In the genomic region with DNA sequence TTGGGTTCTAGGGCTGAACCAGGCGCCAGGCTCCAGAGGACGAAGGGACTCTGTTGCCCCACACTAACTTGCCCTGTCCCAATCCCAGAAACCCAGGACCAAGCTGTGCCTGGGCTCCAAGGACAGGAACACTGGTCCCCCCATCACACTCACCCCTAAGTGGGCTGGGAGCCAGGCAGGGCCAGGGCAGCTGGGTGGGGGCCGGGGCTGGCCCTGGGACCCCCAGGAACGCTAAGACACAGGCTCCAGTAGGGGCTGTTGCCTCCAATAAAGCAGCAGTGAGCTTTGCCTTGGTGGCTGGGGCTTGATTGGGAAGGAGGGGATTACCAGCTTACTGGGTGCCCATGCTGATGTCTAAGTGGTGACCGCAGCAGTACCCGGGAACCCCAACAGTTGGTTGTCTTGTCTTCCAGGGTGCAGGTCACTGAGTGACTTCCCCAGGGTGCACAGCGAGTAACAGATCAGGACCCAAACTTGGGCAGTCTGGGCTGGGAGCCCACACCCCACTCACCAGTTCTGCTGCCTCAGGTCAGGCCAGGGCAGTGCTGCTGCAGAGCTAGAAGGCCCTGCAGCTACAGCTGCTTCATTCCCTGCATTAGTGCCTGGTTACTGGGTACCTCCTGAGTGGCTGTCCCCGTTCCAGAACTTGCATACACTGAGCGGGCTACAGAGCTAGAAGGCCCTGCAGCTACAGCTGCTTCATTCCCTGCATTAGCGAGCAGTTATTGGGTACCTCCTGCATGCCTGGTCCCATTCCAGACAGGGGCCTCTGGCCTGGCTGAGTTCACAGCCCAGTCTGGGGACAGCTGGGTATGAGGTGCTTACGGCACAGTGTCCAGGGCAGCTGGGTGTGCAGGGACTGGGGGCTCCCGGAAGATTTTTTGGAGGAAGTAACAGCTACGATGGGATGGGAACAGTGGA, we compare ENCODE assay signal across 12 cellular contexts. TPM values are rescaled to one million over a fixed set of nuclear protein-coding genes. Genes with fewer than 3 reads are reported as not detected.
DNase-seq lines count a peak whose midpoint lies in the region; FAIRE-seq and TF ChIP-seq lines count a peak whose summit lies in the region.
"Had no signal": no experiment of that assay in that cellular context is flagged by ENCODE, and none has a peak within 500 bp of the region (broad histone marks: within the 10 kb centered on the region; RNA-seq: fewer than 3 reads in every experiment).

No MANE protein-coding gene starts in this region.

- H3K27ac Mint-ChIP-seq in glutamatergic neuron (ENCODE audit: unreplicated experiment) = no peak overlapping the region

- no peaks in the 10 kb centered on the region for H3K36me3 ChIP-seq in ovary

- no peak overlapping the region for H3K27ac ChIP-seq in ovary

- 82 to 86% (median 85%) methylated on average over 11 to 13 of the region's 13 CpGs for WGBS in ovary, 3 donors

- no peaks in the 10 kb centered on the region for H3K27me3 ChIP-seq in ovary

- H3K4me1 ChIP-seq in ovary (ENCODE audit: insufficient read depth) = peaks cover 10% of the 10 kb centered on the region

- no peak for FAIRE-seq in GM12891 (lab: Jason Lieb, UNC)
- FAIRE-seq: TTC549 had no signal

- intact Hi-C loops in ovary (cut with DNase I) = no loop called here

- peaks cover 2% of the 10 kb centered on the region for H3K27me3 Mint-ChIP-seq in glutamatergic neuron (ENCODE audit: unreplicated experiment)

- TF ChIP-seq CTCF in NB4 (IDR thresholded peaks at IDR 0.05; ENCODE audit: low read depth, low read length) (no peak), glutamatergic neuron (IDR thresholded peaks at IDR 0.05; ENCODE audit: partially characterized antibody, unreplicated experiment) (no peak), ovary (IDR thresholded peaks at IDR 0.05) (no peak)

- H3K4me3 ChIP-seq in NB4 (ENCODE audit: low read depth, low read length) = no peak overlapping the region
- H3K4me3 ChIP-seq in ovary = no peak overlapping the region
- H3K4me3 ChIP-seq: lung had no signal

- no peak for TF ChIP-seq EP300 in ovary (IDR thresholded peaks at IDR 0.05)

- DNase-seq in GM12891 (ENCODE audit: insufficient read length, low spot score) (peak; percentile 15), NB4 (ENCODE audit: low read depth) (peak; percentile 49), glutamatergic neuron (peak; percentile 19), ovary (peak in 4 of 5 donors; percentile 7 to 28 (median 12)), cerebellar nuclear complex (lab: John Stamatoyannopoulos, UW) (no peak), NCI-H2171 treated with DMSO at 0.1 percent for 48 hours (lab: John Stamatoyannopoulos, UW) (no peak), SKM-1 treated with dmso at 0.1 percent for 144 hours (lab: John Stamatoyannopoulos, UW; ENCODE audit: unreplicated experiment) (no peak), activated gamma-delta T cell (lab: John Stamatoyannopoulos, UW) (no peak)
- DNase-seq: effector CD8-positive, alpha-beta T cell; NCI-H1694 treated with DMSO at 0.1 percent for 48 hours had no signal

- no peaks in the 10 kb centered on the region for H3K4me1 Mint-ChIP-seq in glutamatergic neuron (ENCODE audit: low read depth, unreplicated experiment)

- TF ChIP-seq POLR2A in GM12891 (IDR thresholded peaks at IDR 0.05; ENCODE audit: low read depth, low read length) = no peak
- TF ChIP-seq POLR2A in NB4 (IDR thresholded peaks at IDR 0.05; ENCODE audit: extremely low read depth, insufficient read length) = no peak
- TF ChIP-seq POLR2A in ovary (IDR thresholded peaks at IDR 0.05) = no peak

- no peak overlapping the region for H3K4me3 Mint-ChIP-seq in glutamatergic neuron (ENCODE audit: unreplicated experiment)

- peaks cover 2% of the 10 kb centered on the region for H3K9me3 Mint-ChIP-seq in glutamatergic neuron (ENCODE audit: unreplicated experiment)

- no peaks in the 10 kb centered on the region for H3K9me3 ChIP-seq in ovary

- no peaks in the 10 kb centered on the region for H3K36me3 Mint-ChIP-seq in glutamatergic neuron (ENCODE audit: unreplicated experiment)

TF ChIP-seq in GM12891, 5 proteins besides CTCF, POLR2A, EP300 and RAD21:
- TF ChIP-seq POLR2AphosphoS5 (IDR thresholded peaks at IDR 0.05; ENCODE audit: low read depth, low read length) (no peak), TAF1 (IDR thresholded peaks at IDR 0.05; ENCODE audit: low read depth, low read length) (no peak), SPI1 (IDR thresholded peaks at IDR 0.05; ENCODE audit: low read depth, low read length) (no peak), POU2F2 (IDR thresholded peaks at IDR 0.05; ENCODE audit: low read depth, low read length) (no peak), PAX5 (IDR thresholded peaks at IDR 0.05; ENCODE audit: insufficient read depth, low read length, severe bottlenecking) (no peak)

RNA-seq across cellular contexts. Expression of gene ADD1, which starts 9.4 kb away (rescaled TPM):
- polyA plus RNA-seq in GM12891 (2012; ENCODE audit: low read depth, missing spikeins) = 112 TPM
- total RNA-seq in glutamatergic neuron (ENCODE audit: unreplicated experiment) (276 TPM), ovary (100 to 1,000 TPM; 166 to 447 (median 389) TPM)
- 100 to 1,000 TPM; 203 to 365 TPM for polyA plus RNA-seq in ovary

RNA-seq across cellular contexts. Expression of gene SH3BP2, which starts 41.4 kb away (rescaled TPM):
- 26.2 TPM for polyA plus RNA-seq in GM12891 (2012; ENCODE audit: low read depth, missing spikeins)
- total RNA-seq in glutamatergic neuron (ENCODE audit: unreplicated experiment) (85.3 TPM), ovary (10 to 100 TPM; 13.6 to 46.9 (median 29.3) TPM)
- polyA plus RNA-seq in ovary = 10 to 100 TPM in 1 of 2 donors, 1 to 10 TPM in 1; 5.3 to 18.3 TPM

Comparison
In these comparisons a context has a peak if more than half of its experiments do, and no peak if none do; other contexts are left out.
1. DNase-seq: peak in GM12891 (single experiment), NB4 (single experiment), glutamatergic neuron (single experiment) and ovary (4 of 5); none in cerebellar nuclear complex (0 of 2), NCI-H2171 treated with DMSO at 0.1 percent for 48 hours (single experiment), SKM-1 treated with dmso at 0.1 percent for 144 hours (single experiment) and activated gamma-delta T cell (single experiment).